In the genomic region with DNA sequence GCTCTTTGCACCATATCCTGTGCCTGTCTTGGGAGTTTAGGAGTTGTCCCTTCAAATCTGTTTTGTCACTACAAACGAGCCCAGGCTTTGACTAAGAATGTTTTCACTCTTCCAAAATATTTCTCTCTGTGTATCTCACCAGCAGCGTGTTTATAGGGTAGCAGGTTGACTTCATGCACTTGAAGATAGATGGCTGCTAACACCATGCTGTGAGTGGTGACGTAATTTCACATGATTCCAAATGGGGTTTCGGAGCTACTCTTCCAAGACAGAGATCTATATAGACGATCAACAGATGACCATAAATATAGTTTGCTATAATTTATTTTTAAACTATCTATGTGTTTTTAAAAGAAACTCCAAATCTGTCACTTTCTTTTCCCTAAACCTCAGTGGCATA, we compare ENCODE assay signal across 23 cellular contexts. TPM values are rescaled to one million over a fixed set of nuclear protein-coding genes. Genes with fewer than 3 reads are reported as not detected.
"Had no signal": no experiment of that assay in that cellular context is flagged by ENCODE, and none has a peak within 500 bp of the region (broad histone marks: within the 10 kb centered on the region; RNA-seq: fewer than 3 reads in every experiment).

No MANE protein-coding gene starts in this region.

- ATAC-seq: K562, Panc1, T-cell had no signal

- H3K4me1 Mint-ChIP-seq: T-cell had no signal

- FAIRE-seq: K562 had no signal

- DNase-seq: Kasumi-1, MM.1S, NCI-H1092 treated with DMSO at 0.1 percent for 48 hours, NCI-H1436, NCI-H187, NCI-H2029, NCI-H2081 treated with DMSO at 0.1 percent for 48 hours, NCI-H2171 treated with DMSO at 0.1 percent for 48 hours, NCI-H345, NCI-H446 treated with DMSO at 0.1 percent for 48 hours, NCI-H510A treated with DMSO at 0.1 percent for 48 hours, NCI-H69, NCI-H774, SHP77, SK-N-SH, SW 1271, T-cell had no signal

- H3K9me2 ChIP-seq: SK-N-SH had no signal

- H3K4me2 ChIP-seq: KMS-11, SK-N-SH had no signal

- H3K4me3 ChIP-seq: K562 had no signal

- H3K9me3 Mint-ChIP-seq: IgD-negative memory B cell, T-cell had no signal

- H3K36me3 Mint-ChIP-seq: IgD-negative memory B cell, T-cell had no signal

- H3K27ac ChIP-seq: KMS-11, RWPE1 had no signal

- H3K4me3 Mint-ChIP-seq: IgD-negative memory B cell, T-cell had no signal

- H3K27ac Mint-ChIP-seq: IgD-negative memory B cell, T-cell had no signal

- H3K9me3 ChIP-seq: SK-N-SH had no signal

- H3K9ac ChIP-seq: KMS-11, SK-N-SH had no signal

RNA-seq across cellular contexts. Expression of a gene that starts 30.6 kb away (rescaled TPM):
- total RNA-seq: K562, SK-MEL-5 had no signal
- polyA plus RNA-seq: IgD-negative memory B cell, K562 had no signal
